Comparison of ENCODE assay signal across 16 cellular contexts in genomic region chr2:28589746-28590463, GRCh38.
A peak's percentile ranks its signal among the peaks of the same experiment; 100 is the strongest.
DNase-seq lines count a peak whose midpoint lies in the region; TF ChIP-seq lines count a peak whose summit lies in the region.
"Had no signal": no experiment of that assay in that cellular context is flagged by ENCODE, and none has a peak within 500 bp of the region (broad histone marks: within the 10 kb centered on the region; RNA-seq: fewer than 3 reads in every experiment).

No MANE protein-coding gene starts in this region.

- H3K36me3 ChIP-seq in sigmoid colon = no peaks in the 10 kb centered on the region
- peaks cover 0 to 3% (median 0%) of the 10 kb centered on the region in 3 donors for H3K36me3 ChIP-seq in Peyer's patch
- H3K36me3 ChIP-seq: MG63 had no signal

- H3K4me3 Mint-ChIP-seq in activated T-cell treated with anti-CD3 and anti-CD28 coated beads, Interleukin-2, amount 50 U/mL, for 24 hours = no peak overlapping the region
- H3K4me3 Mint-ChIP-seq in activated T-helper 2 cell treated with anti-CD3 and anti-CD28 coated beads, Interferon-gamma antibody, Interleukin-2, Interleukin-4, amounts not matched to agents 10 μg/mL and 5 μg/mL and 100 μg/mL, durations not matched to agents 14 hours and 24 hours and 36 hours (ENCODE audit: low read depth) = no peak overlapping the region
- H3K4me3 Mint-ChIP-seq: B cell had no signal

- intact Hi-C loops in activated T-helper 2 cell treated with anti-CD3 and anti-CD28 coated beads, Interferon-gamma antibody, Interleukin-2, Interleukin-4, amounts not matched to agents 10 μg/mL and 5 μg/mL and 100 μg/mL, durations not matched to agents 14 hours and 24 hours and 36 hours (cut with micrococcal nuclease) = no loop called here
- intact Hi-C loops in sigmoid colon (cut with DNase I) = no loop called here

- DNase-seq in activated T-cell treated with anti-CD3 and anti-CD28 coated beads, Interleukin-2, amount 50 U/mL, for 24 hours = peak; percentile 16
- DNase-seq in activated T-cell treated with anti-CD3 and anti-CD28 coated beads, Interleukin-2, amount 50 U/mL, for 48 hours = no peak
- no peak for DNase-seq in activated T-helper 2 cell treated with anti-CD3 and anti-CD28 coated beads, Interferon-gamma antibody, Interleukin-2, Interleukin-4, amounts not matched to agents 10 μg/mL and 5 μg/mL and 100 μg/mL, durations not matched to agents 14 hours and 24 hours and 36 hours (ENCODE audit: low spot score)
- DNase-seq in mesenteric fat pad (ENCODE audit: low spot score) = peak; percentile 67
- DNase-seq in sigmoid colon = peak; percentile 52
- DNase-seq in Kasumi-1 (lab: John Stamatoyannopoulos, UW) = no peak
- DNase-seq in Peyer's patch = no peak
- DNase-seq in DMS 273 treated with DMSO at 0.1 percent for 48 hours (lab: John Stamatoyannopoulos, UW) = no peak
- DNase-seq: DMS79, MG63, NCI-H1417, NCI-H1694 treated with DMSO at 0.1 percent for 48 hours, NCI-H2081 treated with DMSO at 0.1 percent for 48 hours, NCI-H2171 treated with DMSO at 0.1 percent for 48 hours, NCI-H526 had no signal

- no peaks in the 10 kb centered on the region for H3K36me3 Mint-ChIP-seq in activated T-cell treated with anti-CD3 and anti-CD28 coated beads, Interleukin-2, amount 50 U/mL, for 24 hours (ENCODE audit: low read depth)
- peaks cover 6% of the 10 kb centered on the region for H3K36me3 Mint-ChIP-seq in activated T-helper 2 cell treated with anti-CD3 and anti-CD28 coated beads, Interferon-gamma antibody, Interleukin-2, Interleukin-4, amounts not matched to agents 10 μg/mL and 5 μg/mL and 100 μg/mL, durations not matched to agents 14 hours and 24 hours and 36 hours (ENCODE audit: low read depth)

- H3K27ac ChIP-seq in sigmoid colon = no peak overlapping the region
- no peak overlapping the region for H3K27ac ChIP-seq in Peyer's patch

- no peak for TF ChIP-seq POLR2A in sigmoid colon (IDR thresholded peaks at IDR 0.05)
- no peak for TF ChIP-seq POLR2A in Peyer's patch (IDR thresholded peaks at IDR 0.05)

- H3K4me1 Mint-ChIP-seq in activated T-cell treated with anti-CD3 and anti-CD28 coated beads, Interleukin-2, amount 50 U/mL, for 24 hours (ENCODE audit: low read depth) = peaks cover 48% of the 10 kb centered on the region
- H3K4me1 Mint-ChIP-seq in activated T-helper 2 cell treated with anti-CD3 and anti-CD28 coated beads, Interferon-gamma antibody, Interleukin-2, Interleukin-4, amounts not matched to agents 10 μg/mL and 5 μg/mL and 100 μg/mL, durations not matched to agents 14 hours and 24 hours and 36 hours (ENCODE audit: low read depth) = peaks cover 41% of the 10 kb centered on the region

- WGBS in sigmoid colon, 2 donors = 94 to 96% methylated on average over 15 of the region's 15 CpGs

- H3K9me3 ChIP-seq in sigmoid colon (no peaks in the 10 kb centered on the region), Peyer's patch (no peaks in the 10 kb centered on the region)
- H3K9me3 ChIP-seq: MG63 had no signal

- H3K4me1 ChIP-seq in sigmoid colon (peaks cover 0 to 12% (median 9%) of the 10 kb centered on the region in 4 donors), Peyer's patch (peaks cover 0 to 18% (median 6%) of the 10 kb centered on the region in 4 donors)

- no peaks in the 10 kb centered on the region for H3K27me3 ChIP-seq in sigmoid colon
- no peaks in the 10 kb centered on the region for H3K27me3 ChIP-seq in Peyer's patch
- H3K27me3 ChIP-seq: MG63 had no signal

- no peaks in the 10 kb centered on the region for H3K27me3 Mint-ChIP-seq in activated T-cell treated with anti-CD3 and anti-CD28 coated beads, Interleukin-2, amount 50 U/mL, for 24 hours
- no peaks in the 10 kb centered on the region for H3K27me3 Mint-ChIP-seq in activated T-helper 2 cell treated with anti-CD3 and anti-CD28 coated beads, Interferon-gamma antibody, Interleukin-2, Interleukin-4, amounts not matched to agents 10 μg/mL and 5 μg/mL and 100 μg/mL, durations not matched to agents 14 hours and 24 hours and 36 hours (ENCODE audit: low read depth)

- TF ChIP-seq EP300 in sigmoid colon (IDR thresholded peaks at IDR 0.05) = no peak

- H3K4me3 ChIP-seq in sigmoid colon (no peak overlapping the region), Peyer's patch (no peak overlapping the region)
- H3K4me3 ChIP-seq: MG63 had no signal

- TF ChIP-seq CTCF in sigmoid colon (IDR thresholded peaks at IDR 0.05) (no peak), Peyer's patch (IDR thresholded peaks at IDR 0.05) (no peak)

- H3K9me3 Mint-ChIP-seq in activated T-cell treated with anti-CD3 and anti-CD28 coated beads, Interleukin-2, amount 50 U/mL, for 24 hours = no peaks in the 10 kb centered on the region
- no peaks in the 10 kb centered on the region for H3K9me3 Mint-ChIP-seq in activated T-helper 2 cell treated with anti-CD3 and anti-CD28 coated beads, Interferon-gamma antibody, Interleukin-2, Interleukin-4, amounts not matched to agents 10 μg/mL and 5 μg/mL and 100 μg/mL, durations not matched to agents 14 hours and 24 hours and 36 hours

- no peak overlapping the region for H3K27ac Mint-ChIP-seq in activated T-cell treated with anti-CD3 and anti-CD28 coated beads, Interleukin-2, amount 50 U/mL, for 24 hours
- H3K27ac Mint-ChIP-seq in activated T-helper 2 cell treated with anti-CD3 and anti-CD28 coated beads, Interferon-gamma antibody, Interleukin-2, Interleukin-4, amounts not matched to agents 10 μg/mL and 5 μg/mL and 100 μg/mL, durations not matched to agents 14 hours and 24 hours and 36 hours = peak overlapping the region; percentile 31
- H3K27ac Mint-ChIP-seq: B cell had no signal

Comparison
In these comparisons a context has a peak if more than half of its experiments do, and no peak if none do; other contexts are left out.
1. DNase-seq: peak in activated T-cell treated with anti-CD3 and anti-CD28 coated beads, Interleukin-2, amount 50 U/mL, for 24 hours (single experiment), mesenteric fat pad (single experiment) and sigmoid colon (single experiment); none in activated T-cell treated with anti-CD3 and anti-CD28 coated beads, Interleukin-2, amount 50 U/mL, for 48 hours (0 of 2), activated T-helper 2 cell treated with anti-CD3 and anti-CD28 coated beads, Interferon-gamma antibody, Interleukin-2, Interleukin-4, amounts not matched to agents 10 μg/mL and 5 μg/mL and 100 μg/mL, durations not matched to agents 14 hours and 24 hours and 36 hours (single experiment), Kasumi-1 (0 of 2), Peyer's patch (0 of 3) and DMS 273 treated with DMSO at 0.1 percent for 48 hours (single experiment).